ENCODE assay signal across 18 cellular contexts in the genomic region with DNA sequence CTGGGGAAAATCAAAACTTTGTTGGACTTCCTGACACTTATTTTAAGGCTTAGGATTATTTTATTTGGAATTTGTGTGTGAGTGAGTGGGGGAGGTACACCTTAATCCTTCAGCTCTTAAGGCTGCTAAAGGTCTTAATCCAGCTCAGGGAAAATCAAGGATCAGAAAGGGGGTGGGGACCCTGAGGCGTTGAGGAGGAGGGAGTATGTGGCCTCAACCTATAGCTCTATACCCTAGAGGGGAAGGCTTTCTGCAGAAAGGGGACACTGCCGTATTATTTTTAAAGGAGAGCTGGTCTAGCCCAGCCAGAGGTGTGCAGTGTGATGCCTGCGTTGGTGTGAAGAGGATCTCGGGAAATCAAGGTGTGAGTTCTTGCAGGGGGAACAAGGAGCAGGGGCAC. TPM values are rescaled to one million over a fixed set of nuclear protein-coding genes. Genes with fewer than 3 reads are reported as not detected.
DNase-seq lines count a peak whose midpoint lies in the region; ATAC-seq and TF ChIP-seq lines count a peak whose summit lies in the region.
"Had no signal": no experiment of that assay in that cellular context is flagged by ENCODE, and none has a peak within 500 bp of the region (broad histone marks: within the 10 kb centered on the region; RNA-seq: fewer than 3 reads in every experiment).

No MANE protein-coding gene starts in this region.

- dilution Hi-C loops in mammary epithelial cell (cut with HindIII; ENCODE audit: low sequenced_read_pairs) = no loop called here

- H3K27me3 Mint-ChIP-seq in natural killer cell treated with Interleukin-12 subunit alpha and Interleukin-12 subunit beta and Interleukin-15 and Interleukin-18, amount 100 ng/mL, for 72 hours = peaks cover 2 to 10% of the 10 kb centered on the region in 2 donors
- H3K27me3 Mint-ChIP-seq: stimulated activated naive CD8-positive, alpha-beta T cell treated with anti-CD3 and anti-CD28 coated beads, Interleukin-15, Interleukin-2, amounts not matched to agents 100 ng/mL and 50 ng/mL, for 24 hours; T-cell had no signal

- H3K4me1 ChIP-seq in mammary epithelial cell (ENCODE audit: insufficient read depth, low read length) (peaks cover 48% of the 10 kb centered on the region), mucosa of rectum (ENCODE audit: control insufficient read depth in 2 of 2, insufficient read depth in 2 of 2, low read length in 2 of 2) (peaks cover 27 to 47% of the 10 kb centered on the region in 2 donors), thoracic aorta (ENCODE audit: control insufficient read depth in 1 of 2, low read depth in 2 of 2) (peaks cover 20 to 77% of the 10 kb centered on the region in 2 donors)

- no peaks in the 10 kb centered on the region for H4K20me1 ChIP-seq in mammary epithelial cell (ENCODE audit: insufficient read depth, low read length)

- BruUV-seq in mammary epithelial cell (replicated peaks; lab: Mats Ljungman, UMichigan) = no TSS peak

- H3K79me2 ChIP-seq in mammary epithelial cell (ENCODE audit: insufficient read depth, low read length) = no peaks in the 10 kb centered on the region

- ATAC-seq in thoracic aorta (ENCODE audit: insufficient number of reproducible peaks, low FRiP score, low read depth) (peak; percentile 39), GM18909 (IDR thresholded peaks at IDR 0.05; ENCODE audit: poor library complexity, unreplicated experiment) (no peak)
- ATAC-seq in natural killer cell treated with Interleukin-12 subunit alpha and Interleukin-12 subunit beta and Interleukin-15 and Interleukin-18, amount 100 ng/mL, for 72 hours = no peak
- ATAC-seq: activated CD4-positive, CD25-positive, alpha-beta regulatory T cell treated with anti-CD3 and anti-CD28 coated beads, Interleukin-2, amount 50 U/mL, for 24 hours; K562; T-cell had no signal

- H2AFZ ChIP-seq in mammary epithelial cell (ENCODE audit: low read depth, low read length) = no peak overlapping the region

- H3K9me3 ChIP-seq in mammary epithelial cell (replicated peaks; ENCODE audit: insufficient read depth, low read length) (no peaks in the 10 kb centered on the region), mucosa of rectum (ENCODE audit: control insufficient read depth in 2 of 2, low read length in 2 of 2) (no peaks in the 10 kb centered on the region), thoracic aorta (no peaks in the 10 kb centered on the region)
- H3K9me3 ChIP-seq: mucosa of descending colon, ovary had no signal

- CTCF ChIA-PET in mammary epithelial cell (lab: Charles Lee; ENCODE audit: low non-redundant PET) = no interaction called here

- peaks cover 25 to 29% of the 10 kb centered on the region in 2 donors for H3K4me1 Mint-ChIP-seq in natural killer cell treated with Interleukin-12 subunit alpha and Interleukin-12 subunit beta and Interleukin-15 and Interleukin-18, amount 100 ng/mL, for 72 hours (ENCODE audit: low read depth in 2 of 2)

- in situ Hi-C loops in mammary epithelial cell (cut with MboI; ENCODE audit: low sequenced_read_pairs in 2 of 2) = no loop called here

- intact Hi-C loops in mammary epithelial cell (cut with micrococcal nuclease) = loop anchor here (2.0 to 5.0 kb wide), 2 partner anchors 14 to 46 kb away; no protein-coding TSS in a partner anchor

- no peak overlapping the region for H3K4me3 Mint-ChIP-seq in natural killer cell treated with Interleukin-12 subunit alpha and Interleukin-12 subunit beta and Interleukin-15 and Interleukin-18, amount 100 ng/mL, for 72 hours
- H3K4me3 Mint-ChIP-seq: B cell; stimulated activated naive CD8-positive, alpha-beta T cell treated with anti-CD3 and anti-CD28 coated beads, Interleukin-15, Interleukin-2, amounts not matched to agents 100 ng/mL and 50 ng/mL, for 24 hours; T-cell had no signal

- H3K4me2 ChIP-seq in mammary epithelial cell (ENCODE audit: insufficient read depth, low read depth, low read length) = no peak overlapping the region

- H3K27ac ChIP-seq in mammary epithelial cell (ENCODE audit: insufficient read depth, low read depth, low read length) (peak overlapping the region; percentile 80), mucosa of rectum (ENCODE audit: low read depth in 2 of 2, low read length in 2 of 2) (peak overlapping the region; percentile 78 to 84), thoracic aorta (peak overlapping the region; percentile 82 to 84)
- H3K27ac ChIP-seq: cardiac muscle cell, HL-60 had no signal

- peak overlapping the region in 1 of 2 donors; percentile 50 for H3K27ac Mint-ChIP-seq in natural killer cell treated with Interleukin-12 subunit alpha and Interleukin-12 subunit beta and Interleukin-15 and Interleukin-18, amount 100 ng/mL, for 72 hours
- H3K27ac Mint-ChIP-seq: B cell, T-cell had no signal

- no peak overlapping the region for H3K9ac ChIP-seq in mammary epithelial cell (ENCODE audit: insufficient read depth, low read length)
- H3K9ac ChIP-seq in mucosa of rectum (ENCODE audit: low read depth in 1 of 2, low read length in 2 of 2) = no peak overlapping the region

- H3K27me3 ChIP-seq in mammary epithelial cell (ENCODE audit: insufficient read depth, low read length) (no peaks in the 10 kb centered on the region), mucosa of rectum (ENCODE audit: control insufficient read depth in 2 of 2, insufficient read depth in 2 of 2, low read length in 2 of 2) (no peaks in the 10 kb centered on the region), thoracic aorta (replicated peaks; ENCODE audit: insufficient read depth) (no peaks in the 10 kb centered on the region)
- H3K27me3 ChIP-seq: cardiac muscle cell, ovary had no signal

- H3K36me3 ChIP-seq in mammary epithelial cell (ENCODE audit: insufficient read depth, low read length) (no peaks in the 10 kb centered on the region), mucosa of rectum (ENCODE audit: control insufficient read depth in 2 of 2, insufficient read depth in 2 of 2, low read length in 2 of 2) (no peaks in the 10 kb centered on the region), thoracic aorta (no peaks in the 10 kb centered on the region)
- H3K36me3 ChIP-seq: cardiac muscle cell, ovary had no signal

- DNase-seq in NCI-H82 treated with DMSO at 0.1 percent for 48 hours (lab: John Stamatoyannopoulos, UW; ENCODE audit: unreplicated experiment) (peak; percentile 85), mammary epithelial cell (no peak), thoracic aorta (ENCODE audit: low spot score) (no peak), kidney glomerular epithelial cell (lab: John Stamatoyannopoulos, UW) (no peak)
- DNase-seq in natural killer cell treated with Interleukin-12 subunit alpha and Interleukin-12 subunit beta and Interleukin-15 and Interleukin-18, amount 100 ng/mL, for 72 hours (ENCODE audit: low spot score) = no peak
- no peak for DNase-seq in activated naive CD4-positive, alpha-beta T cell treated with Interleukin-2 at 50 U/mL for 16 hours
- DNase-seq: activated naive CD4-positive, alpha-beta T cell; ovary; T-cell had no signal

- no peaks in the 10 kb centered on the region for H3K36me3 Mint-ChIP-seq in natural killer cell treated with Interleukin-12 subunit alpha and Interleukin-12 subunit beta and Interleukin-15 and Interleukin-18, amount 100 ng/mL, for 72 hours
- H3K36me3 Mint-ChIP-seq: T-cell had no signal

- H3K4me3 ChIP-seq in mammary epithelial cell (replicated peaks in 1 of 3; ENCODE audit: insufficient read depth in 1 of 3, low read depth in 2 of 3, low read length in 3 of 3) (no peak overlapping the region), mucosa of rectum (ENCODE audit: low read length in 2 of 2) (no peak overlapping the region), thoracic aorta (no peak overlapping the region)
- H3K4me3 ChIP-seq: cardiac muscle cell, K562, mucosa of descending colon, ovary had no signal

- no peaks in the 10 kb centered on the region for H3K9me3 Mint-ChIP-seq in natural killer cell treated with Interleukin-12 subunit alpha and Interleukin-12 subunit beta and Interleukin-15 and Interleukin-18, amount 100 ng/mL, for 72 hours
- H3K9me3 Mint-ChIP-seq: stimulated activated naive CD8-positive, alpha-beta T cell treated with anti-CD3 and anti-CD28 coated beads, Interleukin-15, Interleukin-2, amounts not matched to agents 100 ng/mL and 50 ng/mL, for 24 hours; T-cell had no signal

- 80% methylated on average over 3 of the region's 4 CpGs for WGBS in mammary epithelial cell (ENCODE audit: low coverage, missing lambda C conversion rate)

- TF ChIP-seq CTCF in mammary epithelial cell (conservative IDR thresholded peaks at IDR 0.05 in 1 of 2, IDR thresholded peaks at IDR 0.05 in 1 of 2; ENCODE audit: extremely low read depth in 1 of 2, insufficient read depth in 1 of 2, low read depth in 1 of 2, low read length in 2 of 2) = no peak
- TF ChIP-seq CTCF in thoracic aorta (IDR thresholded peaks at IDR 0.05) = no peak

RNA-seq across cellular contexts. Expression of gene IRF2BPL, which starts 20.0 kb away (rescaled TPM):
- total RNA-seq in mammary epithelial cell (10 to 100 TPM; 41.3 to 49.4 TPM), thoracic aorta (10 to 100 TPM; 49.6 to 69.7 TPM)
- polyA plus RNA-seq in mammary epithelial cell = 14.0 TPM
- polyA minus RNA-seq in mammary epithelial cell = 13.7 TPM
- total RNA-seq in natural killer cell treated with Interleukin-12 subunit alpha and Interleukin-12 subunit beta and Interleukin-15 and Interleukin-18, amount 100 ng/mL, for 72 hours = 10 to 100 TPM; 18.0 to 28.9 TPM
